In the genomic region with DNA sequence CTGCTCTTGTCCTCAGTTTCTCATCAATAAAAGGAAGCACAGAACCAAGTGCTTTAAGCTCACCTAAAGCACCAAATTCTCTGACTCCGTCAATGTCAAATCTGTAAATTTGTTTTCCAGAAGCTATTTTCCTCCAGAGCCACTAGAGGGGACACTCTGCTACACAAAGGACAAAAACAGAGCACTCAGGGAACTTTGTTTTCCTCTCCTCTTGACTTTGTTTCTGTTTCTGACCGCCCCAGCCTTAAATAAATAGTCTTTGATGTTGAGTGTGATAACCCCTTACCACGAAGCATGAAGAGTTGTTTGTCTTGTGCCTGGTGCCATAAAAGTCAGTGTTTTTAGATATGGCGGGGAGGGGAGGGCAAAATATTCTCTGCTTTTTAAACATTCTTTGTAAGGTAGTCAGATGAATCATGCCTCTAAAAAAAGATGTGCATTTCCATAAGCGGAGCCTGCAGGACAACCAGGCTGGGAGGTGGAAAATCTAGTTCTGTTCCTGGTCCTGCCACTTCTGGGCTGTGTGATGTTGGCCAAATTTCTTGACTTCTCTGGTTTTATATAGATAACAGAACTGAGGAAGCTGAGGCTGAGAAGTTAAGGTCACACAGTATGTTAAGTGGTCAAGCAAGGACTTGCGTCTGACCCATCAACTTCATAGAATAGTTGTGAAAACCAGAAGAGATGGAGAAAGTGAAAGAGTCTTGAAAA, we compare ENCODE assay signal across 8 cellular contexts. TPM values are rescaled to one million over a fixed set of nuclear protein-coding genes. Genes with fewer than 3 reads are reported as not detected.
DNase-seq lines count a peak whose midpoint lies in the region; ATAC-seq, FAIRE-seq and TF ChIP-seq lines count a peak whose summit lies in the region.

No MANE protein-coding gene starts in this region.

- H3K36me3 Mint-ChIP-seq in activated T-helper 1 cell treated with anti-CD3 and anti-CD28 coated beads, Interleukin-12 subunit alpha, Interleukin-12 subunit beta, Interleukin-2, Interleukin-4 antibody, amounts not matched to agents 30 ng/mL and 10 ng/mL and 1 ng/mL, durations not matched to agents 14 hours and 24 hours and 36 hours (ENCODE audit: low read depth): no peaks in the 10 kb centered on the region

- peak; percentile 97 for FAIRE-seq in A204.1 (lab: Jason Lieb, UNC)

- WGBS in adrenal gland, 4 donors: 14 to 16% (median 16%) methylated on average over 6 of the region's 6 CpGs

- peaks cover 10% of the 10 kb centered on the region for H3K4me1 Mint-ChIP-seq in activated T-helper 1 cell treated with anti-CD3 and anti-CD28 coated beads, Interleukin-12 subunit alpha, Interleukin-12 subunit beta, Interleukin-2, Interleukin-4 antibody, amounts not matched to agents 30 ng/mL and 10 ng/mL and 1 ng/mL, durations not matched to agents 14 hours and 24 hours and 36 hours (ENCODE audit: low read depth)

- H3K4me3 Mint-ChIP-seq in activated T-helper 1 cell treated with anti-CD3 and anti-CD28 coated beads, Interleukin-12 subunit alpha, Interleukin-12 subunit beta, Interleukin-2, Interleukin-4 antibody, amounts not matched to agents 30 ng/mL and 10 ng/mL and 1 ng/mL, durations not matched to agents 14 hours and 24 hours and 36 hours: no peak overlapping the region

- DNase-seq in GM03348 (ENCODE audit: low spot score) (peak; percentile 72), NCI-H345 (lab: John Stamatoyannopoulos, UW) (peak; percentile 60), adrenal gland (peak in 2 of 7 donors; percentile 31 to 43), left cardiac atrium (no peak), renal cortical epithelial cell (ENCODE audit: low read depth) (peak; percentile 74)
- no peak for DNase-seq in activated T-helper 1 cell treated with anti-CD3 and anti-CD28 coated beads, Interleukin-12 subunit alpha, Interleukin-12 subunit beta, Interleukin-2, Interleukin-4 antibody, amounts not matched to agents 30 ng/mL and 10 ng/mL and 1 ng/mL, durations not matched to agents 14 hours and 24 hours and 36 hours (ENCODE audit: low spot score)

- intact Hi-C loops in adrenal gland (cut with DNase I): loop anchor here (5.0 kb wide), 2 partner anchors 91 to 201 kb away; no protein-coding TSS in a partner anchor
- intact Hi-C loops in left cardiac atrium (cut with DNase I): loop anchor here (2.0 kb wide), 2 partner anchors 92 to 94 kb away; no protein-coding TSS in a partner anchor
- intact Hi-C loops in activated T-helper 1 cell treated with anti-CD3 and anti-CD28 coated beads, Interleukin-12 subunit alpha, Interleukin-12 subunit beta, Interleukin-2, Interleukin-4 antibody, amounts not matched to agents 30 ng/mL and 10 ng/mL and 1 ng/mL, durations not matched to agents 14 hours and 24 hours and 36 hours (cut with micrococcal nuclease): loop anchor here (1.0 to 2.0 kb wide), 5 partner anchors 50 to 200 kb away; no protein-coding TSS in a partner anchor

- H3K27ac Mint-ChIP-seq in activated T-helper 1 cell treated with anti-CD3 and anti-CD28 coated beads, Interleukin-12 subunit alpha, Interleukin-12 subunit beta, Interleukin-2, Interleukin-4 antibody, amounts not matched to agents 30 ng/mL and 10 ng/mL and 1 ng/mL, durations not matched to agents 14 hours and 24 hours and 36 hours: no peak overlapping the region

- peaks cover 0 to 5% (median 0%) of the 10 kb centered on the region in 3 donors for H3K9me3 ChIP-seq in adrenal gland (replicated peaks in 1 of 3)

- H3K27me3 ChIP-seq in adrenal gland: no peaks in the 10 kb centered on the region

- TF ChIP-seq CTCF in adrenal gland (IDR thresholded peaks at IDR 0.05): peak; percentile 63 to 96 (median 88)

- H3K36me3 ChIP-seq in adrenal gland (replicated peaks in 1 of 2): no peaks in the 10 kb centered on the region

- H3K4me3 ChIP-seq in adrenal gland: peak overlapping the region in 1 of 4 donors; percentile 32

- peak overlapping the region in 2 of 5 donors; percentile 59 to 77 for H3K27ac ChIP-seq in adrenal gland

- peaks cover 6 to 9% of the 10 kb centered on the region in 2 donors for H3K4me1 ChIP-seq in adrenal gland (replicated peaks in 1 of 2)

- H3K9me3 Mint-ChIP-seq in activated T-helper 1 cell treated with anti-CD3 and anti-CD28 coated beads, Interleukin-12 subunit alpha, Interleukin-12 subunit beta, Interleukin-2, Interleukin-4 antibody, amounts not matched to agents 30 ng/mL and 10 ng/mL and 1 ng/mL, durations not matched to agents 14 hours and 24 hours and 36 hours: no peaks in the 10 kb centered on the region

- ATAC-seq in HG02798 (IDR thresholded peaks at IDR 0.05; ENCODE audit: poor library complexity, unreplicated experiment): peak; percentile 69
- peak; percentile 84 to 86 for ATAC-seq in left cardiac atrium

- peaks cover 20% of the 10 kb centered on the region for H3K27me3 Mint-ChIP-seq in activated T-helper 1 cell treated with anti-CD3 and anti-CD28 coated beads, Interleukin-12 subunit alpha, Interleukin-12 subunit beta, Interleukin-2, Interleukin-4 antibody, amounts not matched to agents 30 ng/mL and 10 ng/mL and 1 ng/mL, durations not matched to agents 14 hours and 24 hours and 36 hours (ENCODE audit: insufficient read depth)

- TF ChIP-seq POLR2A in adrenal gland (IDR thresholded peaks at IDR 0.05): no peak

RNA-seq across cellular contexts. Expression of a gene that starts 7.3 kb away (rescaled TPM):
- total RNA-seq in adrenal gland (100 to 1,000 TPM; 116 to 231 (median 167) TPM), left cardiac atrium (10 to 100 TPM; 62.9 to 72.6 TPM), renal cortical epithelial cell (213 and 340 TPM in 2 replicates)
- polyA plus RNA-seq in adrenal gland: 10 to 100 TPM; 12.0 to 73.9 (median 14.5) TPM
- 20.0 and 21.0 TPM in 2 replicates for total RNA-seq in activated T-helper 1 cell treated with anti-CD3 and anti-CD28 coated beads, Interleukin-12 subunit alpha, Interleukin-12 subunit beta, Interleukin-2, Interleukin-4 antibody, amounts not matched to agents 30 ng/mL and 10 ng/mL and 1 ng/mL, durations not matched to agents 14 hours and 24 hours and 36 hours

Comparison
In these comparisons a context has a peak if more than half of its experiments do, and no peak if none do; other contexts are left out.
1. DNase-seq: peak in GM03348 (single experiment), NCI-H345 (single experiment) and renal cortical epithelial cell (single experiment); none in left cardiac atrium (single experiment) and activated T-helper 1 cell treated with anti-CD3 and anti-CD28 coated beads, Interleukin-12 subunit alpha, Interleukin-12 subunit beta, Interleukin-2, Interleukin-4 antibody, amounts not matched to agents 30 ng/mL and 10 ng/mL and 1 ng/mL, durations not matched to agents 14 hours and 24 hours and 36 hours (single experiment).